In the genomic region with DNA sequence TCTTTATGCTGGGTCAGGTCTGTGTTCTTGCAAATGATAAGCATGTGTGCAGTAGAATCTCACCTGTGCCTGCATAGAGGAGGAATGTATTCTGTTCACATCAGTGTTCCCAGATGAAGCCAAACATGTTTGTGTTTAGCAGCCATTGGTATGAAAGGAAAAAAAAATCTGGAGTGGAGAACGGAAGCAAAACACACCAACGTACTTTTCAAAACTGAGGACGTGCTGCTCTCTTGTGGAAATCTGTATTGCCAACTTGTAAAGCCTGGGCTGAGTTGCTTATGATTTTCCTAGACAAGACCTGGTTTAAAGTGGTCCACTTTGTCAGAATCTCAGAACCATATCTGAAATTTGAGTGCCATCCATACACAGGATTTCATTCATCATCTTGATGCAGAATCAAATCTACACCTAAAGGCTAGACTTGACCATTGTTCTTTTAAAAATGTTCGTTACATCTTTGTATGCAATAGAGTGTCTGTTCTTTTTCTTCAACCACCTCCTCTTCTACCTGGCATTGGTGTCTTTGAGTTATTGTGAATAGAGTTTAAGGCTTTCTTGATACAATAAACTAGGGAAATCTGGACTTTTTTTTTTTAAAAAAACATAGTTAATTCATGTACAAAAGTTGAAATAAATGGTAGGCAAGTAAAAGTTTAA, we compare ENCODE assay signal across 9 cellular contexts.
DNase-seq lines count a peak whose midpoint lies in the region; ATAC-seq, FAIRE-seq and TF ChIP-seq lines count a peak whose summit lies in the region.
"Had no signal": no experiment of that assay in that cellular context is flagged by ENCODE, and none has a peak within 500 bp of the region (broad histone marks: within the 10 kb centered on the region; RNA-seq: fewer than 3 reads in every experiment).

No MANE protein-coding gene starts in this region.

- H3K4me2 ChIP-seq in A549: peak overlapping the region; percentile 38

- POLR2A ChIA-PET in A549 (lab: Yijun Ruan, JAX): no interaction called here

- no peak overlapping the region for H3K27ac ChIP-seq in A549
- H3K27ac ChIP-seq: pancreas had no signal

- peak overlapping the region; percentile 32 for H2AFZ ChIP-seq in neuron (ENCODE audit: low read depth, low read length)

- ATAC-seq in A549: peak; percentile 68 to 86; a peak in 4 of 6 replicates
- peak; percentile 53 for ATAC-seq in GM18868 (IDR thresholded peaks at IDR 0.05; ENCODE audit: unreplicated experiment)
- ATAC-seq in HG03521 (IDR thresholded peaks at IDR 0.05; ENCODE audit: unreplicated experiment): no peak

- TF ChIP-seq CTCF in A549 (IDR thresholded peaks at IDR 0.05): peak; percentile 47; the same call in 2 of the 3 replicates

- H3K36me3 ChIP-seq in neuron (ENCODE audit: insufficient read depth, low read length): no peaks in the 10 kb centered on the region
- H3K36me3 ChIP-seq: pancreas had no signal

- DNase-seq in A549 (ENCODE audit: low read depth in 1 of 2, low spot score in 1 of 2) (peak in 1 of 2 experiments; percentile 47), NCI-H2227 (lab: John Stamatoyannopoulos, UW; ENCODE audit: unreplicated experiment) (peak; percentile 78), cerebellar cortex (ENCODE audit: low spot score) (peak; percentile 88), activated gamma-delta T cell treated with Interleukin-2 at 50 U/mL for 16 hours (no peak), LoVo (ENCODE audit: low spot score) (no peak)
- DNase-seq: pancreas had no signal

- WGBS in A549 (ENCODE audit: missing lambda C conversion rate): 2% methylated on average over 4 of the region's 4 CpGs

- TF ChIP-seq POLR2A in A549 (IDR thresholded peaks at IDR 0.05; ENCODE audit: low read length): no peak

- no peaks in the 10 kb centered on the region for H3K27me3 ChIP-seq in neuron (ENCODE audit: insufficient read depth, low read length)

- CTCF ChIA-PET in A549 (lab: Yijun Ruan, JAX): no interaction called here

- no peaks in the 10 kb centered on the region for H3K9me3 ChIP-seq in A549
- no peaks in the 10 kb centered on the region for H3K9me3 ChIP-seq in neuron (ENCODE audit: low read length)
- H3K9me3 ChIP-seq: pancreas had no signal

- peak; percentile 59 to 68 for TF ChIP-seq RAD21 in A549 (conservative IDR thresholded peaks at IDR 0.05 in 1 of 2, IDR thresholded peaks at IDR 0.05 in 1 of 2)

- no peak for FAIRE-seq in A549 (lab: Jason Lieb, UNC)
- FAIRE-seq: pancreas had no signal

- H3K4me1 ChIP-seq in A549: no peaks in the 10 kb centered on the region
- peaks cover 18% of the 10 kb centered on the region for H3K4me1 ChIP-seq in neuron (ENCODE audit: insufficient read depth, low read length)
- H3K4me1 ChIP-seq: pancreas had no signal

- H3K4me3 ChIP-seq in A549 (no peak overlapping the region), neuron (ENCODE audit: low read length) (peak overlapping the region; percentile 14)
- H3K4me3 ChIP-seq: pancreas had no signal

- no peak for TF ChIP-seq EP300 in A549 (IDR thresholded peaks at IDR 0.05)

TF ChIP-seq in A549, 52 proteins besides CTCF, POLR2A, EP300 and RAD21:
- TF ChIP-seq, protein P1, sequence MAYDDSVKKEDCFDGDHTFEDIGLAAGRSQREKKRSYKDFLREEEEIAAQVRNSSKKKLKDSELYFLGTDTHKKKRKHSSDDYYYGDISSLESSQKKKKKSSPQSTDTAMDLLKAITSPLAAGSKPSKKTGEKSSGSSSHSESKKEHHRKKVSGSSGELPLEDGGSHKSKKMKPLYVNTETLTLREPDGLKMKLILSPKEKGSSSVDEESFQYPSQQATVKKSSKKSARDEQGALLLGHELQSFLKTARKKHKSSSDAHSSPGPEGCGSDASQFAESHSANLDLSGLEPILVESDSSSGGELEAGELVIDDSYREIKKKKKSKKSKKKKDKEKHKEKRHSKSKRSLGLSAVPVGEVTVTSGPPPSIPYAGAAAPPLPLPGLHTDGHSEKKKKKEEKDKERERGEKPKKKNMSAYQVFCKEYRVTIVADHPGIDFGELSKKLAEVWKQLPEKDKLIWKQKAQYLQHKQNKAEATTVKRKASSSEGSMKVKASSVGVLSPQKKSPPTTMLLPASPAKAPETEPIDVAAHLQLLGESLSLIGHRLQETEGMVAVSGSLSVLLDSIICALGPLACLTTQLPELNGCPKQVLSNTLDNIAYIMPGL (CRISPR knock-in tag; IDR thresholded peaks at IDR 0.05; ENCODE audit: borderline replicate concordance): no peak
- TF ChIP-seq SMC3 (IDR thresholded peaks at IDR 0.05): peak; percentile 45
TF ChIP-seq in A549: peak in this region for 1.

Comparison
In these comparisons a context has a peak if more than half of its experiments do, and no peak if none do; other contexts are left out.
1. DNase-seq: peak in NCI-H2227 (single experiment) and cerebellar cortex (single experiment); none in activated gamma-delta T cell treated with Interleukin-2 at 50 U/mL for 16 hours (single experiment) and LoVo (single experiment).